21 cellular contexts compared by ENCODE assay signal in the genomic region with DNA sequence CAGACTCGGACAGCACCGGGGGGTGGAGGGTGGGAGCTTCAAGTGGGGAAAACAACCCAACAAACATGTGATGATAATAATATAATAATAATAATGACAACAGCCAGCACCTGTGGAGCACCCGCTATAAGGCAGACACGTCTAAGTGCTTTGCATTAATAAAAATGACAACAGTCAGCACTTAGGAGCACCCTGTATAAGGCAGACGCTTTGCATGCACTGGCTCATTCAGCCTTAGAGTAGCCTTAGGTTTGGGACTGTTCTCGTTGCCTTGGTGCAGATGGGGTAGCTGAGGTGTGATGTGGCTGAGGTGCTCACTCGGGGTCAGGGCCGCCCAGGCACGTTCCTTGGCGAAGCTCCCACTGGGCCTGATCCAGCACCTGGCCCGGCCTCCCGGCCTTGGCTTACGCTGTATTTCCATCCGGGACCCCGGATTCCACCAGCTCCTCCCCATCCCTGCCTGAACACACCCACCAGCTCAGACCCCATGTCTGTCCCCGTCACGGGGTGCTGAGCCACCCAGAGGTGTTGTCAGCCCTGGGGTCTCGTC.
A peak's percentile ranks its signal among the peaks of the same experiment; 100 is the strongest.
DNase-seq lines count a peak whose midpoint lies in the region; ATAC-seq, FAIRE-seq and TF ChIP-seq lines count a peak whose summit lies in the region.
"Had no signal": no experiment of that assay in that cellular context is flagged by ENCODE, and none has a peak within 500 bp of the region (broad histone marks: within the 10 kb centered on the region; RNA-seq: fewer than 3 reads in every experiment).

No MANE protein-coding gene starts in this region.

- 59 to 76% (median 69%) methylated on average over 10 to 18 of the region's 18 CpGs for WGBS in adrenal gland, 4 donors
- WGBS in HepG2 (ENCODE audit: low lambda C conversion rate), result 73% methylated on average over 13 of the region's 18 CpGs

- no peaks in the 10 kb centered on the region for H3K79me2 ChIP-seq in HepG2 (ENCODE audit: insufficient read depth, low read length)

- no peak for TF ChIP-seq EP300 in HepG2 (IDR thresholded peaks at IDR 0.05; ENCODE audit: low read depth in 2 of 2, low read length in 2 of 2)
- TF ChIP-seq EP300 in HepG2 (CRISPR knock-in tag; IDR thresholded peaks at IDR 0.05; ENCODE audit: borderline replicate concordance), result no peak

- H3K9ac ChIP-seq in BLaER1 (no peak overlapping the region; the same call in 1 of the 2 replicates), HepG2 (ENCODE audit: insufficient read depth, low read depth, low read length) (no peak overlapping the region)

- H3K4me3 ChIP-seq in BLaER1 (no peak overlapping the region), adrenal gland (no peak overlapping the region), HepG2 (replicated peaks in 1 of 3; ENCODE audit: insufficient read depth in 1 of 3, low read depth in 2 of 3, low read length in 3 of 3) (no peak overlapping the region)

- H3K4me2 ChIP-seq in BLaER1 (peak overlapping the region; percentile 96), HepG2 (ENCODE audit: low read depth, low read length) (no peak overlapping the region)

- H3K9me3 ChIP-seq in BLaER1 (no peaks in the 10 kb centered on the region), adrenal gland (replicated peaks in 1 of 3) (no peaks in the 10 kb centered on the region), HepG2 (ENCODE audit: low read length) (no peaks in the 10 kb centered on the region)

- ATAC-seq in HepG2 (no peak), GM18505 (IDR thresholded peaks at IDR 0.05; ENCODE audit: unreplicated experiment) (no peak)
- ATAC-seq: CD8-positive, alpha-beta T cell had no signal

- H4K20me1 ChIP-seq in BLaER1 (no peaks in the 10 kb centered on the region), HepG2 (ENCODE audit: insufficient read depth, low read length) (peaks cover 10% of the 10 kb centered on the region; the same call in 1 of the 2 replicates)

- peak; percentile 33 for DNase-seq in DMS79 treated with DMSO at 0.1 percent for 48 hours (lab: John Stamatoyannopoulos, UW)
- peak in 4 of 7 donors; percentile 45 to 61 (median 56) for DNase-seq in adrenal gland
- no peak for DNase-seq in HepG2 (ENCODE audit: low spot score)
- DNase-seq in NCI-H2107 treated with DMSO at 0.1 percent for 48 hours (lab: John Stamatoyannopoulos, UW; ENCODE audit: unreplicated experiment), result no peak
- no peak for DNase-seq in RCC 7860 (ENCODE audit: low spot score)
- DNase-seq: C1 segment of cervical spinal cord; CD8-positive, alpha-beta T cell; EL; GF-D8; MM.1S; NCI-H1092; NCI-H1436 treated with DMSO at 0.1 percent for 48 hours; NCI-H2029; NCI-H226; NCI-H510A treated with DMSO at 0.1 percent for 48 hours; NCI-H82; SHP77; SW 1271 had no signal

- TF ChIP-seq CTCF in adrenal gland (IDR thresholded peaks at IDR 0.05) (no peak), HepG2 (CRISPR knock-in tag; IDR thresholded peaks at IDR 0.05) (no peak)

- no TSS peak for BruUV-seq in HepG2 (replicated peaks; lab: Mats Ljungman, UMichigan)

- peaks cover 94% of the 10 kb centered on the region for H3K4me1 ChIP-seq in BLaER1
- peaks cover 0 to 14% of the 10 kb centered on the region in 2 donors for H3K4me1 ChIP-seq in adrenal gland (replicated peaks in 1 of 2)
- H3K4me1 ChIP-seq in HepG2 (ENCODE audit: insufficient read depth, low read length), result peaks cover 6% of the 10 kb centered on the region

- intact Hi-C loops in adrenal gland (cut with DNase I) (loop anchor here in 1 of 2 donors (10.0 kb wide), 1 partner anchor 141 kb away; a partner anchor contains a TSS), HepG2 (cut with micrococcal nuclease; ENCODE audit: unreplicated experiment) (no loop called here)

- H3K27me3 ChIP-seq in BLaER1 (no peaks in the 10 kb centered on the region), adrenal gland (no peaks in the 10 kb centered on the region), HepG2 (ENCODE audit: control insufficient read depth in 1 of 2, insufficient read depth in 2 of 2, low read length in 2 of 2) (no peaks in the 10 kb centered on the region)

- FAIRE-seq in HepG2 (lab: Jason Lieb, UNC) (no peak), RCC 7860 (lab: Jason Lieb, UNC) (no peak)
- FAIRE-seq: GM19239 had no signal

- H3K27ac ChIP-seq in BLaER1 (peak overlapping the region; percentile 39; the same call in 1 of the 2 replicates), adrenal gland (no peak overlapping the region), HepG2 (ENCODE audit: extremely low read length, insufficient read depth, low read length) (no peak overlapping the region)

- TF ChIP-seq RAD21 in HepG2 (CRISPR knock-in tag; IDR thresholded peaks at IDR 0.05), result no peak

- POLR2A ChIA-PET in HepG2 (lab: Yijun Ruan, JAX), result no interaction called here

- H3K36me3 ChIP-seq in BLaER1 (no peaks in the 10 kb centered on the region), adrenal gland (replicated peaks in 1 of 2) (no peaks in the 10 kb centered on the region), HepG2 (replicated peaks in 1 of 2; ENCODE audit: control insufficient read depth in 1 of 2, insufficient read depth in 2 of 2, low read length in 2 of 2) (no peaks in the 10 kb centered on the region)

- in situ Hi-C loops in HepG2 (cut with HindIII; ENCODE audit: extremely low pct_ligation_motif_present, low pct_unique_long_range_greater_than_20kb), result no loop called here

- TF ChIP-seq POLR2A in adrenal gland (IDR thresholded peaks at IDR 0.05), result no peak
- no peak for TF ChIP-seq POLR2A in HepG2 (IDR thresholded peaks at IDR 0.05; ENCODE audit: insufficient read depth in 1 of 2, low read depth in 2 of 2, low read length in 2 of 2)
- TF ChIP-seq POLR2A in GM18505 (IDR thresholded peaks at IDR 0.05; ENCODE audit: borderline replicate concordance, extremely low read depth, insufficient read depth, insufficient read length), result no peak

- CTCF ChIA-PET in HepG2 (lab: Yijun Ruan, JAX; ENCODE audit: low intra/inter-chr PET ratio, low total read pairs), result no interaction called here

- H2AFZ ChIP-seq in HepG2 (ENCODE audit: low read length), result no peak overlapping the region

TF ChIP-seq in HepG2, 621 proteins besides CTCF, POLR2A, EP300 and RAD21:
- TF ChIP-seq SP4 (CRISPR knock-in tag; IDR thresholded peaks at IDR 0.05) (no peak), ZNF768 (CRISPR knock-in tag; IDR thresholded peaks at IDR 0.05) (peak; percentile 20; the same call in 1 of the 2 replicates), HNRNPLL (IDR thresholded peaks at IDR 0.05; ENCODE audit: low read depth, low read length, poor library complexity, severe bottlenecking) (no peak), ZIK1 (CRISPR knock-in tag; IDR thresholded peaks at IDR 0.05; ENCODE audit: borderline replicate concordance, low read depth) (no peak), ZNF891 (CRISPR knock-in tag; IDR thresholded peaks at IDR 0.05) (0 out of 2 replicates have a peak, but pooled peaks have one; percentile 17), MAFF (IDR thresholded peaks at IDR 0.05; ENCODE audit: low read depth, low read length) (peak; percentile 77), SIX4 (CRISPR knock-in tag; IDR thresholded peaks at IDR 0.05) (no peak), ZFP36 (IDR thresholded peaks at IDR 0.05; ENCODE audit: borderline replicate concordance, low read depth, low read length, partially characterized antibody) (no peak), MAFK (conservative IDR thresholded peaks at IDR 0.05 in 1 of 2, IDR thresholded peaks at IDR 0.05 in 1 of 2; ENCODE audit: low read length in 2 of 2) (peak; percentile 78 to 83), ZNF337 (CRISPR knock-in tag; IDR thresholded peaks at IDR 0.05; ENCODE audit: borderline replicate concordance, low read depth) (no peak), ZNF10 (CRISPR knock-in tag; IDR thresholded peaks at IDR 0.05; ENCODE audit: borderline replicate concordance, low read depth) (no peak), SP5 (CRISPR knock-in tag; IDR thresholded peaks at IDR 0.05; ENCODE audit: borderline replicate concordance, low read depth) (no peak), SSRP1 (CRISPR knock-in tag; IDR thresholded peaks at IDR 0.05) (no peak), ZC3H13 (CRISPR knock-in tag; IDR thresholded peaks at IDR 0.05) (no peak), SRF (IDR thresholded peaks at IDR 0.05; ENCODE audit: low read depth, low read length) (no peak), ARID2 (CRISPR knock-in tag; IDR thresholded peaks at IDR 0.05; ENCODE audit: borderline replicate concordance) (no peak)
- TF ChIP-seq, protein P1, sequence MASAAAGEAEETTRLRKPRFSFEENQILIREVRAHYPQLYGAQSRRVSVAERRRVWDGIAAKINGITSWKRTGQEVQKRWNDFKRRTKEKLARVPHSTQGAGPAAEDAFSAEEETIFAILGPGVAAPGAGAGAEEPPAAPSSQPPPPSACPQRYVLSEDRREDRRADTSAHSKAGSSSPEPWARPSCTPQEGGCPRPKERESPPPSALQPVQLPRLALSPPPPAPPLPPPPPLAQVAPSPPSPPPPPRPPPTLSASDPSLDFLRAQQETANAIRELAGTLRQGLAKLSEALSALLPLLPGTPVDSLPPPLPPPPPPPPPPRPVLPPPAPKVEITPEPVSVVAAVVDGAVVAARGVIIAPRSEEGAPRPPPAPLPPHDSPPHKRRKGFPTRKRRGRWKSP (CRISPR knock-in tag; IDR thresholded peaks at IDR 0.05), result no peak
- TF ChIP-seq, protein P2, sequence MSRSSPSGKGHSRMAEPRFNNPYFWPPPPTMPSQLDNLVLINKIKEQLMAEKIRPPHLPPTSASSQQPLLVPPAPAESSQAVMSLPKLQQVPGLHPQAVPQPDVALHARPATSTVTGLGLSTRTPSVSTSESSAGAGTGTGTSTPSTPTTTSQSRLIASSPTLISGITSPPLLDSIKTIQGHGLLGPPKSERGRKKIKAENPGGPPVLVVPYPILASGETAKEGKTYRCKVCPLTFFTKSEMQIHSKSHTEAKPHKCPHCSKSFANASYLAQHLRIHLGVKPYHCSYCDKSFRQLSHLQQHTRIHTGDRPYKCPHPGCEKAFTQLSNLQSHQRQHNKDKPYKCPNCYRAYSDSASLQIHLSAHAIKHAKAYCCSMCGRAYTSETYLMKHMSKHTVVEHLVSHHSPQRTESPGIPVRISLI (CRISPR knock-in tag; IDR thresholded peaks at IDR 0.05; ENCODE audit: borderline replicate concordance), result no peak

Comparison
In these comparisons a context has a peak if more than half of its experiments do, and no peak if none do; other contexts are left out.
1. DNase-seq: peak in DMS79 treated with DMSO at 0.1 percent for 48 hours (single experiment) and adrenal gland (4 of 7); none in HepG2 (single experiment), NCI-H2107 treated with DMSO at 0.1 percent for 48 hours (single experiment) and RCC 7860 (single experiment).